In genomic region chr9:129348890-129349570, GRCh38 we compare ENCODE assay signal across 29 cellular contexts.
DNase-seq lines count a peak whose midpoint lies in the region; TF ChIP-seq lines count a peak whose summit lies in the region.
"Had no signal": no experiment of that assay in that cellular context is flagged by ENCODE, and none has a peak within 500 bp of the region (broad histone marks: within the 10 kb centered on the region; RNA-seq: fewer than 3 reads in every experiment).

No MANE protein-coding gene starts in this region.

- H3K27me3 ChIP-seq in HL-60 (ENCODE audit: insufficient read depth, poor library complexity, severe bottlenecking) (no peaks in the 10 kb centered on the region), neuronal stem cell (ENCODE audit: control insufficient read depth in 3 of 3, insufficient read depth in 3 of 3, low read depth in 1 of 3, low read length in 3 of 3) (no peaks in the 10 kb centered on the region)

- H2BK5ac ChIP-seq in neuronal stem cell (ENCODE audit: low read length), result no peak overlapping the region

- no peak overlapping the region for H3K14ac ChIP-seq in neuronal stem cell (ENCODE audit: low read length)

- H3K18ac ChIP-seq in neuronal stem cell (ENCODE audit: low read length), result peak overlapping the region; percentile 50

- no peaks in the 10 kb centered on the region for H3K79me1 ChIP-seq in neuronal stem cell (ENCODE audit: low read depth, low read length)

- H3K4me2 ChIP-seq in neuronal stem cell (ENCODE audit: insufficient read depth, low read length, poor library complexity, severe bottlenecking), result no peak overlapping the region

- H2AFZ ChIP-seq in neuronal stem cell (ENCODE audit: low read length), result no peak overlapping the region

- peak overlapping the region; percentile 86 for H3K27ac Mint-ChIP-seq in dendritic cell treated with granulocyte-macrophage colony-stimulating factor and Interleukin-4, amounts not matched to agents 40 ng/mL and 50 ng/mL, for 4 days
- H3K27ac Mint-ChIP-seq: activated T-helper 17 cell treated with anti-CD3 and anti-CD28 coated beads, Interleukin-2, amount 50 U/mL, for 72 hours had no signal

- peak overlapping the region; percentile 91 for H3K27ac ChIP-seq in HL-60 (replicated peaks)
- no peak overlapping the region for H3K27ac ChIP-seq in neuronal stem cell (replicated peaks; ENCODE audit: low read length)
- H3K27ac ChIP-seq: 22Rv1, psoas muscle had no signal

- DNase-seq in DMS 273 (lab: John Stamatoyannopoulos, UW; ENCODE audit: unreplicated experiment) (peak; percentile 64), DMS 273 treated with DMSO at 0.1 percent for 48 hours (lab: John Stamatoyannopoulos, UW) (no peak), HL-60 (ENCODE audit: low read depth in 1 of 2, low spot score in 1 of 2) (no peak), neuronal stem cell (ENCODE audit: low spot score) (no peak), NOMO-1 treated with dmso at 0.1 percent for 144 hours (lab: John Stamatoyannopoulos, UW; ENCODE audit: unreplicated experiment) (no peak), GOT3 (lab: John Stamatoyannopoulos, UW) (no peak), SHP77 treated with DMSO at 0.1 percent for 48 hours (lab: John Stamatoyannopoulos, UW) (no peak)
- DNase-seq: activated CD4-positive, alpha-beta T cell treated with anti-CD3 and anti-CD28 coated beads, Interleukin-2, amount 50 U/mL, for 48 hours; activated CD8-positive, alpha-beta memory T cell treated with anti-CD3 and anti-CD28 coated beads, Interleukin-2, amount 50 U/mL, for 4 hours; activated naive CD4-positive, alpha-beta T cell treated with anti-CD3 and anti-CD28 coated beads, Interleukin-2, amount 50 U/mL, for 16 hours; amygdala; CD8-positive, alpha-beta memory T cell; DMS153; heart right ventricle; naive thymus-derived CD4-positive, alpha-beta T cell; NCI-H146; NCI-H2107; NCI-H446 treated with DMSO at 0.1 percent for 48 hours; psoas muscle; RPMI8226; sigmoid colon; stimulated activated CD4-positive, alpha-beta T cell treated with anti-CD3 and anti-CD28 coated beads, Interleukin-12 subunit alpha, Interleukin-12 subunit beta, amount 100 ng/mL, for 4 hours; stimulated activated CD4-positive, alpha-beta T cell treated with anti-CD3 and anti-CD28 coated beads, Interleukin-4, amount 100 ng/mL, for 4 hours; transverse colon had no signal

- no peak overlapping the region for H4K8ac ChIP-seq in neuronal stem cell (ENCODE audit: low read depth, low read length)

- H2AK5ac ChIP-seq in neuronal stem cell (ENCODE audit: low read depth, low read length), result peak overlapping the region; percentile 88

- no peaks in the 10 kb centered on the region for H3K27me3 Mint-ChIP-seq in dendritic cell treated with granulocyte-macrophage colony-stimulating factor and Interleukin-4, amounts not matched to agents 40 ng/mL and 50 ng/mL, for 4 days
- H3K27me3 Mint-ChIP-seq: activated T-helper 17 cell treated with anti-CD3 and anti-CD28 coated beads, Interleukin-2, amount 50 U/mL, for 72 hours had no signal

- H3K4ac ChIP-seq in neuronal stem cell (ENCODE audit: low read length), result no peak overlapping the region

- no peak overlapping the region for H3K4me3 ChIP-seq in HL-60 (replicated peaks; ENCODE audit: insufficient read depth, low read length)
- no peak overlapping the region for H3K4me3 ChIP-seq in neuronal stem cell (ENCODE audit: low read length in 2 of 2)
- H3K4me3 ChIP-seq: GM12878, heart right ventricle, psoas muscle, sigmoid colon, transverse colon had no signal

- TF ChIP-seq CTCF in HL-60 (IDR thresholded peaks at IDR 0.05; ENCODE audit: insufficient read depth, low read length), result no peak

- no peak overlapping the region for H4K91ac ChIP-seq in neuronal stem cell (ENCODE audit: low read depth, low read length, poor library complexity)

- no peak overlapping the region for H3K9ac ChIP-seq in neuronal stem cell (ENCODE audit: low read depth, low read length, poor library complexity)

- peak overlapping the region; percentile 25 for H2BK120ac ChIP-seq in neuronal stem cell (ENCODE audit: low read depth, low read length)

- H3K4me3 Mint-ChIP-seq in dendritic cell treated with granulocyte-macrophage colony-stimulating factor and Interleukin-4, amounts not matched to agents 40 ng/mL and 50 ng/mL, for 4 days, result no peak overlapping the region
- H3K4me3 Mint-ChIP-seq: activated T-helper 17 cell treated with anti-CD3 and anti-CD28 coated beads, Interleukin-2, amount 50 U/mL, for 72 hours; CD8-positive, alpha-beta memory T cell; naive thymus-derived CD4-positive, alpha-beta T cell had no signal

- H2BK15ac ChIP-seq in neuronal stem cell (ENCODE audit: low read length), result peak overlapping the region; percentile 88

- H3K36me3 Mint-ChIP-seq in dendritic cell treated with granulocyte-macrophage colony-stimulating factor and Interleukin-4, amounts not matched to agents 40 ng/mL and 50 ng/mL, for 4 days (ENCODE audit: low read depth), result no peaks in the 10 kb centered on the region
- H3K36me3 Mint-ChIP-seq: CD8-positive, alpha-beta memory T cell; IgD-negative memory B cell; naive thymus-derived CD4-positive, alpha-beta T cell had no signal

- no CpG with 5 or more reads among the region's 13 CpGs for WGBS in neuronal stem cell (ENCODE audit: extremely low coverage in 2 of 2, insufficient read length in 2 of 2, insufficient replicate concordance in 1 of 2), 2 donors

- no peaks in the 10 kb centered on the region for H3K9me3 Mint-ChIP-seq in dendritic cell treated with granulocyte-macrophage colony-stimulating factor and Interleukin-4, amounts not matched to agents 40 ng/mL and 50 ng/mL, for 4 days
- H3K9me3 Mint-ChIP-seq: activated T-helper 17 cell treated with anti-CD3 and anti-CD28 coated beads, Interleukin-2, amount 50 U/mL, for 72 hours; CD8-positive, alpha-beta memory T cell had no signal

- no peak overlapping the region for H2BK12ac ChIP-seq in neuronal stem cell (ENCODE audit: low read length)

- H3K36me3 ChIP-seq in neuronal stem cell (replicated peaks in 1 of 2; ENCODE audit: control insufficient read depth in 2 of 2, insufficient read depth in 2 of 2, low read length in 2 of 2), result no peaks in the 10 kb centered on the region
- H3K36me3 ChIP-seq: heart right ventricle, sigmoid colon, transverse colon had no signal

- intact Hi-C loops in dendritic cell treated with granulocyte-macrophage colony-stimulating factor and Interleukin-4, amounts not matched to agents 40 ng/mL and 50 ng/mL, for 4 days (cut with micrococcal nuclease), result no loop called here

- peaks cover 82% of the 10 kb centered on the region for H3K4me1 Mint-ChIP-seq in dendritic cell treated with granulocyte-macrophage colony-stimulating factor and Interleukin-4, amounts not matched to agents 40 ng/mL and 50 ng/mL, for 4 days (ENCODE audit: low read depth)
- H3K4me1 Mint-ChIP-seq: activated T-helper 17 cell treated with anti-CD3 and anti-CD28 coated beads, Interleukin-2, amount 50 U/mL, for 72 hours had no signal

- H3K4me1 ChIP-seq in neuronal stem cell (ENCODE audit: control insufficient read depth in 2 of 2, insufficient read depth in 1 of 2, low read depth in 1 of 2, low read length in 2 of 2), result peaks cover 26 to 40% of the 10 kb centered on the region in 2 donors

- H3K23ac ChIP-seq in neuronal stem cell (ENCODE audit: low read depth, low read length, poor library complexity), result no peak overlapping the region

- H3K9me3 ChIP-seq in neuronal stem cell (replicated peaks in 1 of 2; ENCODE audit: control insufficient read depth in 2 of 2, insufficient read depth in 1 of 2, low read depth in 1 of 2, low read length in 2 of 2), result no peaks in the 10 kb centered on the region
- H3K9me3 ChIP-seq: heart right ventricle, psoas muscle, sigmoid colon, transverse colon had no signal
